ENCODE assay signal across 9 cellular contexts in the genomic region with DNA sequence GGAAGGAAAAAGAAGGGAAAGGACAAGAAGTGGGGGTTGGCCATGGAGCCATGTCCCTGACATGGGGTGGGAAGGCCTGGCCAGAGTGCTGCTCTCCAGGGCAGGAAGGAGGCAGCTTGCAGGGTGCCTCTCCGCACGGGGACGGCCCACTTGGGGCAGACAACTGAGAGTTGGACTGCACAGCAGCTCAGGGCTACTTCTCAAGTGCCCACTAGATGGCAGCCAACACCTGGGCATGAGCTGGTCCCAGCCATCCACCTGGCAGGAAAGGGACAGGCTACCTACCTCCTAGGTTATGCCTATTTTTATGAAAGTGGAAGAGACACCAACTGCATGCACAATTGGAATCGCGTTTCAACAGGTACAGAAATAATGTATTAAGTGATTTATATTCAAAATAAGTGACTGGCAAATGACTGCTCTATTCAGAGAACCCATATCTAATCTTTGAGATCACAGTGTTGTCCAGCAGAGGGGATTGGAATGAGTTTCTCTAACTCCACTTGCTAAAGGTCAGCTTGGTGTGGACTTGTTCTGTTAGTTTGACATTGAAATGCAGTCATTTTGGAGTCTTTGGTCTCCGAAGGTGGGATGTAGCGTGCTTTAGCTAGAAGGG.
DNase-seq lines count a peak whose midpoint lies in the region; ATAC-seq and TF ChIP-seq lines count a peak whose summit lies in the region.
"Had no signal": no experiment of that assay in that cellular context is flagged by ENCODE, and none has a peak within 500 bp of the region (broad histone marks: within the 10 kb centered on the region; RNA-seq: fewer than 3 reads in every experiment).

No MANE protein-coding gene starts in this region.

- H3K9me3 Mint-ChIP-seq in Caco-2 (ENCODE audit: unreplicated experiment): no peaks in the 10 kb centered on the region
- H3K9me3 Mint-ChIP-seq in naive B cell: no peaks in the 10 kb centered on the region

- H3K36me3 ChIP-seq in Caco-2 (ENCODE audit: control insufficient read depth, insufficient read depth, low read length) (no peaks in the 10 kb centered on the region), NT2/D1 (ENCODE audit: insufficient read depth, insufficient read length, low read length) (no peaks in the 10 kb centered on the region)

- no peak overlapping the region for H3K9ac ChIP-seq in NT2/D1 (ENCODE audit: insufficient read length, low read depth)

- H3K9me3 ChIP-seq in Caco-2 (no peaks in the 10 kb centered on the region), NT2/D1 (ENCODE audit: insufficient read depth, low read length) (no peaks in the 10 kb centered on the region)

- no peaks in the 10 kb centered on the region for H3K27me3 ChIP-seq in Caco-2 (replicated peaks; ENCODE audit: control insufficient read depth, insufficient read depth, low read length)
- H3K27me3 ChIP-seq in NT2/D1 (ENCODE audit: insufficient read depth, insufficient read length): no peaks in the 10 kb centered on the region

- ATAC-seq in naive B cell (ENCODE audit: low read depth in 2 of 2): peak; percentile 93 to 97

- intact Hi-C loops in Caco-2 (cut with micrococcal nuclease; ENCODE audit: unreplicated experiment): loop anchor here (1.0 to 10.0 kb wide), 4 partner anchors 80 to 812 kb away; no protein-coding TSS in a partner anchor

- H3K4me3 Mint-ChIP-seq in Caco-2 (ENCODE audit: unreplicated experiment): no peak overlapping the region
- H3K4me3 Mint-ChIP-seq in naive B cell: no peak overlapping the region
- H3K4me3 Mint-ChIP-seq: activated naive CD8-positive, alpha-beta T cell had no signal

- no peaks in the 10 kb centered on the region for H3K4me1 Mint-ChIP-seq in Caco-2 (ENCODE audit: low read depth, unreplicated experiment)
- peaks cover 3 to 17% (median 4%) of the 10 kb centered on the region in 3 donors for H3K4me1 Mint-ChIP-seq in naive B cell

- POLR2A ChIA-PET in Caco-2 (lab: Charles Lee): no interaction called here

- no peaks in the 10 kb centered on the region for H3K36me3 Mint-ChIP-seq in Caco-2 (ENCODE audit: insufficient read depth, unreplicated experiment)
- H3K36me3 Mint-ChIP-seq in naive B cell: no peaks in the 10 kb centered on the region
- H3K36me3 Mint-ChIP-seq: activated naive CD8-positive, alpha-beta T cell had no signal

- TF ChIP-seq CTCF in Caco-2 (IDR thresholded peaks at IDR 0.05; ENCODE audit: insufficient read depth in 1 of 2, low read depth in 1 of 2, low read length in 1 of 2, severe bottlenecking in 1 of 2, unreplicated experiment in 1 of 2): peak; percentile 68
- TF ChIP-seq CTCF in GM20000 (IDR thresholded peaks at IDR 0.05; ENCODE audit: extremely low read depth, missing control alignments): peak; percentile 50
- peak; percentile 87 for TF ChIP-seq CTCF in epithelial cell of proximal tubule (conservative IDR thresholded peaks at IDR 0.05; ENCODE audit: low read depth, low read length)

- no TSS peak for BruUV-seq in Caco-2 (replicated peaks; lab: Mats Ljungman, UMichigan)

- CTCF ChIA-PET in Caco-2 (lab: Charles Lee): interaction anchor here (0.6 to 1.9 kb wide), 10 partner anchors 8 to 857 kb away, joined by 3 to 13 read pairs (median 4); no protein-coding TSS in a partner anchor

- H3K27me3 Mint-ChIP-seq in Caco-2 (ENCODE audit: insufficient read depth, unreplicated experiment): no peaks in the 10 kb centered on the region
- peaks cover 2 to 6% (median 4%) of the 10 kb centered on the region in 3 donors for H3K27me3 Mint-ChIP-seq in naive B cell
- H3K27me3 Mint-ChIP-seq: activated naive CD8-positive, alpha-beta T cell had no signal

- no peaks in the 10 kb centered on the region; the same call in 1 of the 2 replicates for H3K4me1 ChIP-seq in Caco-2
- H3K4me1 ChIP-seq in NT2/D1 (ENCODE audit: insufficient read depth, insufficient read length): no peaks in the 10 kb centered on the region

- H3K4me3 ChIP-seq in Caco-2 (ENCODE audit: low read depth, low read length) (no peak overlapping the region), NT2/D1 (ENCODE audit: insufficient read length, low read depth) (no peak overlapping the region), epithelial cell of proximal tubule (ENCODE audit: low read depth, low read length) (no peak overlapping the region)

- DNase-seq in Caco-2 (peak; percentile 62 to 64), GM20000 (ENCODE audit: low spot score) (peak; percentile 83), HT-29 (ENCODE audit: low spot score) (peak; percentile 87), NT2/D1 (ENCODE audit: low read depth, low spot score) (peak; percentile 77), epithelial cell of proximal tubule (ENCODE audit: low read depth) (no peak), naive B cell (peak; percentile 65)
- peak; percentile 87 for DNase-seq in activated CD8-positive, alpha-beta memory T cell treated with anti-CD3 and anti-CD28 coated beads, Interleukin-2, amount 50 U/mL, for 48 hours
- peak; percentile 46 to 62 for DNase-seq in stimulated activated CD8-positive, alpha-beta memory T cell treated with anti-CD3 and anti-CD28 coated beads, Interleukin-7, amount 100 ng/mL, for 48 hours (ENCODE audit: extremely low read depth in 1 of 2, low read depth in 1 of 2)

- no peak overlapping the region for H3K27ac Mint-ChIP-seq in Caco-2 (ENCODE audit: unreplicated experiment)
- peak overlapping the region in 1 of 6 donors; percentile 20 for H3K27ac Mint-ChIP-seq in naive B cell
- H3K27ac Mint-ChIP-seq: activated naive CD8-positive, alpha-beta T cell had no signal
